Comparison of ENCODE assay signal across 8 cellular contexts in genomic region chr4:163166041-163166579, GRCh38. TPM values are rescaled to one million over a fixed set of nuclear protein-coding genes. Genes with fewer than 3 reads are reported as not detected.
DNase-seq lines count a peak whose midpoint lies in the region; ATAC-seq and TF ChIP-seq lines count a peak whose summit lies in the region.

No MANE protein-coding gene starts in this region.

- H3K9me3 ChIP-seq in CD4-positive, alpha-beta memory T cell (ENCODE audit: control insufficient read depth in 1 of 2, low read length in 2 of 2) = no peaks in the 10 kb centered on the region
- no peaks in the 10 kb centered on the region for H3K9me3 ChIP-seq in adrenal gland (replicated peaks in 1 of 3)

- ATAC-seq in GM19397 (IDR thresholded peaks at IDR 0.05; ENCODE audit: unreplicated experiment) = peak; percentile 63
- ATAC-seq in HG03521 (IDR thresholded peaks at IDR 0.05; ENCODE audit: unreplicated experiment) = peak; percentile 58
- ATAC-seq in T-cell (replicated peaks in 1 of 4) = peak; percentile 60 to 62 (median 60)

- peak overlapping the region; percentile 66 to 80 for H3K4me3 ChIP-seq in CD4-positive, alpha-beta memory T cell (ENCODE audit: low read length in 2 of 2)
- H3K4me3 ChIP-seq in adrenal gland (peak overlapping the region; percentile 80 to 89 (median 85)), retinal pigment epithelial cell (ENCODE audit: low read length) (peak overlapping the region; percentile 84)

- WGBS in adrenal gland, 4 donors = 0% methylated on average over 12 to 41 of the region's 41 CpGs

- peaks cover 34 to 50% (median 41%) of the 10 kb centered on the region in 4 donors for H3K4me1 Mint-ChIP-seq in CD4-positive, alpha-beta memory T cell
- H3K4me1 Mint-ChIP-seq in T-cell = peaks cover 47 to 50% (median 50%) of the 10 kb centered on the region in 3 donors

- peaks cover 0 to 4% (median 0%) of the 10 kb centered on the region in 8 donors for H3K9me3 Mint-ChIP-seq in CD4-positive, alpha-beta memory T cell
- no peaks in the 10 kb centered on the region for H3K9me3 Mint-ChIP-seq in T-cell

- H3K36me3 Mint-ChIP-seq in CD4-positive, alpha-beta memory T cell = peaks cover 22 to 34% of the 10 kb centered on the region in 2 donors
- H3K36me3 Mint-ChIP-seq in T-cell = peaks cover 26% of the 10 kb centered on the region

- peak overlapping the region; percentile 83 to 97 (median 95) for H3K4me3 Mint-ChIP-seq in CD4-positive, alpha-beta memory T cell
- peak overlapping the region; percentile 84 to 95 (median 92) for H3K4me3 Mint-ChIP-seq in T-cell

- intact Hi-C loops in CD4-positive, alpha-beta memory T cell (cut with micrococcal nuclease) = loop anchor here (1.0 to 10.0 kb wide), 5 partner anchors 329 to 1946 kb away; partner anchors contain the start of gene TMEM192
- intact Hi-C loops in adrenal gland (cut with DNase I) = no loop called here

- peaks cover 37% of the 10 kb centered on the region for H3K4me1 ChIP-seq in CD4-positive, alpha-beta memory T cell (ENCODE audit: insufficient read depth, low read length)
- peaks cover 10 to 21% of the 10 kb centered on the region in 2 donors for H3K4me1 ChIP-seq in adrenal gland (replicated peaks in 1 of 2)

- TF ChIP-seq CTCF in adrenal gland (IDR thresholded peaks at IDR 0.05) = no peak
- TF ChIP-seq CTCF in retinal pigment epithelial cell (conservative IDR thresholded peaks at IDR 0.05; ENCODE audit: low read depth, low read length) = no peak

- no peaks in the 10 kb centered on the region for H3K27me3 ChIP-seq in CD4-positive, alpha-beta memory T cell (ENCODE audit: insufficient read depth, low read length)
- no peaks in the 10 kb centered on the region for H3K27me3 ChIP-seq in adrenal gland

- H3K36me3 ChIP-seq in CD4-positive, alpha-beta memory T cell (ENCODE audit: insufficient read depth, low read length) = peaks cover 12% of the 10 kb centered on the region
- peaks cover 0 to 16% of the 10 kb centered on the region in 2 donors for H3K36me3 ChIP-seq in adrenal gland (replicated peaks in 1 of 2)

- POLR2A ChIA-PET in CD4-positive, alpha-beta memory T cell (lab: Charles Lee; ENCODE audit: partially characterized antibody) = interaction anchor here (0.6 to 1.4 kb wide), 5 partner anchors 13 to 384 kb away, joined by 3 to 6 read pairs (median 4); partner anchors contain the start of gene TMA16
- POLR2A ChIA-PET in T-cell (lab: Charles Lee) = interaction anchor here (0.6 to 0.7 kb wide), 2 partner anchors 11 to 38 kb away, joined by 4 to 5 read pairs; no protein-coding TSS in a partner anchor

- H3K27me3 Mint-ChIP-seq in CD4-positive, alpha-beta memory T cell = no peaks in the 10 kb centered on the region
- no peaks in the 10 kb centered on the region for H3K27me3 Mint-ChIP-seq in T-cell

- CTCF ChIA-PET in CD4-positive, alpha-beta memory T cell (lab: Charles Lee; ENCODE audit: partially characterized antibody) = no interaction called here
- CTCF ChIA-PET in T-cell (lab: Charles Lee) = interaction anchor here (0.6 to 0.9 kb wide), 2 partner anchors 383 to 385 kb away, joined by 3 to 4 read pairs; no protein-coding TSS in a partner anchor

- TF ChIP-seq POLR2A in adrenal gland (IDR thresholded peaks at IDR 0.05) = peak; percentile 51 to 55

- H3K27ac ChIP-seq in CD4-positive, alpha-beta memory T cell (ENCODE audit: low read depth, low read length) = peak overlapping the region; percentile 90
- H3K27ac ChIP-seq in adrenal gland = peak overlapping the region; percentile 74 to 94 (median 90)

- DNase-seq in CD4-positive, alpha-beta memory T cell = peak; percentile 66 to 76 (median 68)
- DNase-seq in T-cell (peak; percentile 20 to 64 (median 42)), adrenal gland (peak; percentile 42 to 76 (median 65)), hepatic stellate cell (ENCODE audit: low spot score) (peak; percentile 54), retinal pigment epithelial cell (ENCODE audit: low read depth) (no peak), NCI-H2107 (lab: John Stamatoyannopoulos, UW) (no peak)

- H3K27ac Mint-ChIP-seq in CD4-positive, alpha-beta memory T cell = peak overlapping the region; percentile 83 to 99 (median 99)
- H3K27ac Mint-ChIP-seq in T-cell = peak overlapping the region; percentile 93 to 96

RNA-seq across cellular contexts. Expression of gene NAF1, which starts 0.6 kb away (rescaled TPM):
- 10 to 100 TPM; 24.4 to 25.7 TPM for total RNA-seq in CD4-positive, alpha-beta memory T cell
- polyA plus RNA-seq in CD4-positive, alpha-beta memory T cell = 1 to 10 TPM; 3.0 to 3.8 TPM
- 10 to 100 TPM; 17.6 to 47.2 (median 21.2) TPM for total RNA-seq in T-cell
- total RNA-seq in adrenal gland = 10 to 100 TPM in 7 of 8 donors, 1 to 10 TPM in 1; 9.5 to 29.1 (median 19.7) TPM
- polyA plus RNA-seq in adrenal gland = 10 to 100 TPM in 1 of 3 donors, 1 to 10 TPM in 2; 2.9 to 16.9 (median 3.8) TPM

Comparison
In these comparisons a context has a peak if more than half of its experiments do, and no peak if none do; other contexts are left out.
1. DNase-seq: peak in CD4-positive, alpha-beta memory T cell (5 of 5), T-cell (34 of 34), adrenal gland (7 of 7) and hepatic stellate cell (single experiment); none in retinal pigment epithelial cell (single experiment) and NCI-H2107 (single experiment).
2. Peak in every context shown above with its lines, with median percentiles within 50 percentile points of each other: H3K4me3 ChIP-seq and ATAC-seq.